ENCODE assay signal across 8 cellular contexts in the genomic region with DNA sequence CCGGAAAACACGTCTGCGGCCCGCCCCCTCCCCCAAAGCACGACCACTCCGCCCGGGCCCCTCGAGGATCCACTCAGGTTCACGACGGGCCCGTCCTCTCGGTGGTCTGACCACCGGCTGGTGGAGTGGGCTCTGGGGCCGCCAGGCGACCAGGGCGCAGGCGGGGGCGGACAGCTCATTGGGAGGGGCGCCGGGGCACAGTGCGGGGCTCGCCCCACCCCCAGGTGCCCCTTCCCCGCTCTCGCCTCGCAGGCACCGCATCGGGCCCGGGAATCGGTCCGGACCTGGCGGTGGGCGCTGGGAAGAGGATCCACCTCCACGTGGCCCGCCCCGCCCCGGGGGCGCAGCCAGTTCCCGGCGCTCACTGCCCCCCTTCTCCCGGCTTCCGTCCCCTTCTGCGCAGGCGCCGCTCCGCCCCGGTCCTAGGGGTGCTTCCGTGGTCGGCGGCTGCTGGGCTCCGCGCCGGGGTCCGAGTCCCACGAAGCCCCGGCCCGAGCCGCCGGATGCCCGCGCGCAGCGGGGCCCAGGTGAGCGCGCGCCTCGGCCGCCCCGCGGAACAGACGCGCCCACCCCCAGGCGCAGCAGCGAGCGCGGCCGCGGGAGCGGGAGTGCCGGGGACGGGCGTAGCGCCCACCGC. TPM values are rescaled to one million over a fixed set of nuclear protein-coding genes. Genes with fewer than 3 reads are reported as not detected.
DNase-seq lines count a peak whose midpoint lies in the region; ATAC-seq and TF ChIP-seq lines count a peak whose summit lies in the region.

A gene with protein sequence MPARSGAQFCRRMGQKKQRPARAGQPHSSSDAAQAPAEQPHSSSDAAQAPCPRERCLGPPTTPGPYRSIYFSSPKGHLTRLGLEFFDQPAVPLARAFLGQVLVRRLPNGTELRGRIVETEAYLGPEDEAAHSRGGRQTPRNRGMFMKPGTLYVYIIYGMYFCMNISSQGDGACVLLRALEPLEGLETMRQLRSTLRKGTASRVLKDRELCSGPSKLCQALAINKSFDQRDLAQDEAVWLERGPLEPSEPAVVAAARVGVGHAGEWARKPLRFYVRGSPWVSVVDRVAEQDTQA (plus strand): TSS at position 419 of the 637 bp plus-strand sequence. CDS start 85 bp downstream, at position 504.

- TF ChIP-seq EP300 in gastroesophageal sphincter (IDR thresholded peaks at IDR 0.05), result no peak

- H3K27me3 Mint-ChIP-seq in IgD-negative memory B cell, result peaks cover 3% of the 10 kb centered on the region

- no peaks in the 10 kb centered on the region for H3K27me3 ChIP-seq in gastroesophageal sphincter

- H3K4me3 ChIP-seq in gastroesophageal sphincter, result peak within 1 kb of the TSS; percentile 49 to 95

- peak in 1 of 2 donors; percentile 81 for TF ChIP-seq POLR2A in gastroesophageal sphincter (IDR thresholded peaks at IDR 0.05)

- peaks cover 0 to 26% of the 10 kb centered on the region in 2 donors for H3K36me3 ChIP-seq in gastroesophageal sphincter

- peak within 1 kb of the TSS; percentile 86 to 95 (median 94) for H3K4me3 Mint-ChIP-seq in IgD-negative memory B cell

- peak within 1 kb of the TSS; percentile 58 to 97 (median 94) for H3K27ac ChIP-seq in gastroesophageal sphincter

- DNase-seq in Caki2 (ENCODE audit: low read depth) (peak; percentile 72), SK-N-DZ (ENCODE audit: low spot score) (peak; percentile 78), nucleus accumbens (lab: John Stamatoyannopoulos, UW) (peak in 54 of 56 donors; percentile 38 to 92 (median 74)), superior temporal gyrus (ENCODE audit: extremely low spot score) (peak; percentile 77)
- DNase-seq in activated naive CD4-positive, alpha-beta T cell treated with Interleukin-2 at 50 U/mL for 16 hours, result peak; percentile 86

- no peaks in the 10 kb centered on the region for H3K9me3 ChIP-seq in gastroesophageal sphincter

- H3K4me1 Mint-ChIP-seq in IgD-negative memory B cell, result peaks cover 3 to 16% (median 10%) of the 10 kb centered on the region in 3 donors

- peak within 1 kb of the TSS; percentile 71 to 93 (median 91) for H3K27ac Mint-ChIP-seq in IgD-negative memory B cell

- no peaks in the 10 kb centered on the region for H3K36me3 Mint-ChIP-seq in IgD-negative memory B cell

- in situ Hi-C loops in Caki2 (cut with HindIII; ENCODE audit: low pct_unique_long_range_greater_than_20kb, low sequenced_read_pairs), result no loop called here

- no peaks in the 10 kb centered on the region for H3K9me3 Mint-ChIP-seq in IgD-negative memory B cell

- peaks cover 0 to 69% (median 38%) of the 10 kb centered on the region in 3 donors for H3K4me1 ChIP-seq in gastroesophageal sphincter

- WGBS in gastroesophageal sphincter (ENCODE audit: low coverage in 1 of 2), 2 donors, result no CpG with 5 or more reads among the region's 83 CpGs

- TF ChIP-seq CTCF in gastroesophageal sphincter (IDR thresholded peaks at IDR 0.05), result no peak

- peak; percentile 71 for ATAC-seq in GM21390 (IDR thresholded peaks at IDR 0.05; ENCODE audit: unreplicated experiment)
- ATAC-seq in gastroesophageal sphincter, result peak; percentile 77

RNA-seq across cellular contexts. Expression of the gene that starts here (rescaled TPM):
- 387 and 416 TPM in 2 replicates for total RNA-seq in Caki2 (2014; rRNA removed; shearing (Covaris generic); ENCODE audit: low replicate concordance)
- 87.6 TPM for polyA plus RNA-seq in IgD-negative memory B cell
- polyA plus RNA-seq in SK-N-DZ (2014; cell fraction: cytosol; rRNA removed), result 69.5 and 87.0 TPM in 2 replicates
- 45.3 and 75.7 TPM in 2 replicates for polyA plus RNA-seq in SK-N-DZ (2014; cell fraction: nucleus; rRNA removed)
- total RNA-seq in gastroesophageal sphincter, result 100 to 1,000 TPM in 2 of 4 donors, 10 to 100 TPM in 2; 57.4 to 114 (median 92.4) TPM

Comparison
In these comparisons a context has a peak if more than half of its experiments do, and no peak if none do; other contexts are left out.
1. Peak in every context shown above with its lines: DNase-seq, ATAC-seq, H3K4me3 ChIP-seq and H3K27ac ChIP-seq.